Comparison of ENCODE assay signal across 17 cellular contexts in genomic region chr9:134466869-134467616, GRCh38.
DNase-seq lines count a peak whose midpoint lies in the region; ATAC-seq, FAIRE-seq and TF ChIP-seq lines count a peak whose summit lies in the region.
"Had no signal": no experiment of that assay in that cellular context is flagged by ENCODE, and none has a peak within 500 bp of the region (broad histone marks: within the 10 kb centered on the region; RNA-seq: fewer than 3 reads in every experiment).

No MANE protein-coding gene starts in this region.

- no peaks in the 10 kb centered on the region for H3K79me2 ChIP-seq in H1 (ENCODE audit: control insufficient read depth in 1 of 2, insufficient read depth in 2 of 2, low read length in 2 of 2)
- no peaks in the 10 kb centered on the region for H3K79me2 ChIP-seq in H9 (ENCODE audit: insufficient read depth, low read length)

- no peak for TF ChIP-seq EP300 in H1 (IDR thresholded peaks at IDR 0.05; ENCODE audit: borderline replicate concordance in 1 of 2, low read depth in 2 of 2, low read length in 2 of 2)

- H4K8ac ChIP-seq in H1 (ENCODE audit: extremely low read depth, insufficient read depth, low read length): no peak overlapping the region
- H4K8ac ChIP-seq in H9 (replicated peaks; ENCODE audit: insufficient read length, low read depth, low read length): no peak overlapping the region

- H2BK15ac ChIP-seq in H1 (ENCODE audit: low read length) (no peak overlapping the region), H9 (ENCODE audit: low read depth, low read length) (no peak overlapping the region)

- TF ChIP-seq POLR2A in H1 (IDR thresholded peaks at IDR 0.05; ENCODE audit: control extremely low read depth in 1 of 2, low read depth in 2 of 2, low read length in 2 of 2) (no peak), right lobe of liver (IDR thresholded peaks at IDR 0.05) (no peak)

- ATAC-seq in Panc1 (peak; percentile 59; the same call in 1 of the 2 replicates), right lobe of liver (peak in 3 of 4 donors; percentile 11 to 26 (median 22)), HG02885 (IDR thresholded peaks at IDR 0.05; ENCODE audit: poor library complexity, unreplicated experiment) (no peak), GM21619 (IDR thresholded peaks at IDR 0.05; ENCODE audit: unreplicated experiment) (no peak)

- no peak overlapping the region for H2BK120ac ChIP-seq in H1 (replicated peaks; ENCODE audit: low read depth, low read length)
- H2BK120ac ChIP-seq in H9 (ENCODE audit: low read depth, low read length, poor library complexity, severe bottlenecking): no peak overlapping the region

- H3K9me3 ChIP-seq in HEK293 (ENCODE audit: control insufficient read depth, insufficient read depth, low read depth, low read length) (no peaks in the 10 kb centered on the region), Panc1 (ENCODE audit: control insufficient read depth, insufficient read depth, low read depth, low read length) (no peaks in the 10 kb centered on the region), H1 (ENCODE audit: insufficient read depth in 2 of 2, low read depth in 1 of 2, low read length in 1 of 2) (peaks cover 4 to 12% of the 10 kb centered on the region in 2 experiments; a peak in 1 of 4 replicates), right lobe of liver (no peaks in the 10 kb centered on the region), H9 (ENCODE audit: control insufficient read depth, low read depth, low read length) (no peaks in the 10 kb centered on the region)

- H3K9ac ChIP-seq in H1 (replicated peaks in 1 of 4; ENCODE audit: extremely low read depth in 1 of 4, low read depth in 3 of 4, low read length in 3 of 4): no peak overlapping the region
- H3K9ac ChIP-seq in H9 (ENCODE audit: extremely low read depth, insufficient read length, low read length): no peak overlapping the region

- H3K4me1 Mint-ChIP-seq in H9: no peaks in the 10 kb centered on the region
- no peaks in the 10 kb centered on the region for H3K4me1 Mint-ChIP-seq in activated T-helper 1 cell treated with anti-CD3 and anti-CD28 coated beads, Interleukin-12 subunit alpha, Interleukin-12 subunit beta, Interleukin-2, Interleukin-4 antibody, amounts not matched to agents 30 ng/mL and 10 ng/mL and 1 ng/mL, durations not matched to agents 14 hours and 24 hours and 36 hours (ENCODE audit: low read depth)

- H3K23me2 ChIP-seq in H1 (ENCODE audit: low read depth, low read length) (no peaks in the 10 kb centered on the region), H9 (ENCODE audit: insufficient read length, low read depth, low read length, poor library complexity, severe bottlenecking) (no peaks in the 10 kb centered on the region)

- H4K5ac ChIP-seq in H1 (ENCODE audit: insufficient read length, low read depth, low read length): no peak overlapping the region
- no peak overlapping the region for H4K5ac ChIP-seq in H9 (ENCODE audit: insufficient read length, low read depth, low read length)

- H3K4me2 ChIP-seq in H1 (ENCODE audit: insufficient read depth in 1 of 2, low read depth in 2 of 2, low read length in 2 of 2) (no peak overlapping the region), H9 (ENCODE audit: insufficient read depth, insufficient read length, low read length) (no peak overlapping the region)
- H3K4me2 ChIP-seq: PC-9 had no signal

- no peak overlapping the region for H2BK20ac ChIP-seq in H1 (ENCODE audit: low read length)
- H2BK20ac ChIP-seq in H9 (ENCODE audit: low read depth, low read length, poor library complexity, severe bottlenecking): no peak overlapping the region

- H2AK5ac ChIP-seq in H1 (ENCODE audit: low read depth, low read length) (no peak overlapping the region), H9 (ENCODE audit: insufficient read length, low read length) (no peak overlapping the region)

- no peak overlapping the region for H3K18ac ChIP-seq in H1 (ENCODE audit: extremely low read depth, low read length)
- no peak overlapping the region for H3K18ac ChIP-seq in H9 (ENCODE audit: insufficient read length, low read depth, low read length)

- H3K4me3 Mint-ChIP-seq in H9: no peak overlapping the region; a peak in 1 of 5 replicates
- H3K4me3 Mint-ChIP-seq in activated T-helper 1 cell treated with anti-CD3 and anti-CD28 coated beads, Interleukin-12 subunit alpha, Interleukin-12 subunit beta, Interleukin-2, Interleukin-4 antibody, amounts not matched to agents 30 ng/mL and 10 ng/mL and 1 ng/mL, durations not matched to agents 14 hours and 24 hours and 36 hours: no peak overlapping the region

- H3K23ac ChIP-seq in H1 (ENCODE audit: insufficient read length) (no peak overlapping the region), H9 (ENCODE audit: insufficient read length, low read depth, low read length) (no peak overlapping the region)

- no peak overlapping the region for H2AFZ ChIP-seq in H1 (ENCODE audit: low read length)
- H2AFZ ChIP-seq in H9 (ENCODE audit: low read length): no peak overlapping the region
- H2AFZ ChIP-seq: PC-9 had no signal

- no peak overlapping the region for H3K4ac ChIP-seq in H1 (replicated peaks; ENCODE audit: insufficient read length, low read depth, low read length)
- no peak overlapping the region for H3K4ac ChIP-seq in H9 (ENCODE audit: low read depth, low read length)

- no peaks in the 10 kb centered on the region for H3K4me1 ChIP-seq in HEK293 (ENCODE audit: control insufficient read depth, insufficient read depth, low read length)
- no peaks in the 10 kb centered on the region for H3K4me1 ChIP-seq in Panc1 (ENCODE audit: control insufficient read depth, insufficient read depth, low read length)
- H3K4me1 ChIP-seq in H1 (replicated peaks in 1 of 4; ENCODE audit: control insufficient read depth in 3 of 4, insufficient read depth in 4 of 4, low read length in 3 of 4): no peaks in the 10 kb centered on the region
- no peaks in the 10 kb centered on the region for H3K4me1 ChIP-seq in right lobe of liver
- no peaks in the 10 kb centered on the region for H3K4me1 ChIP-seq in H9 (ENCODE audit: insufficient read depth, low read length)

- no peak for TF ChIP-seq RAD21 in H1 (IDR thresholded peaks at IDR 0.05 in 1 of 2, conservative IDR thresholded peaks at IDR 0.05 in 1 of 2; ENCODE audit: low read depth in 2 of 2, low read length in 2 of 2)

- H4K20me1 ChIP-seq in H1 (replicated peaks in 1 of 2; ENCODE audit: control insufficient read depth in 1 of 2, insufficient read depth in 2 of 2, low read length in 2 of 2): no peaks in the 10 kb centered on the region
- no peaks in the 10 kb centered on the region for H4K20me1 ChIP-seq in H9 (ENCODE audit: control insufficient read depth, insufficient read depth, insufficient read length)

- no TSS peak for BruUV-seq in Panc1 (replicated peaks; lab: Mats Ljungman, UMichigan)

- TF ChIP-seq CTCF in HEK293 (tag by site-specific recombination; IDR thresholded peaks at IDR 0.05) (no peak), Panc1 (IDR thresholded peaks at IDR 0.05) (no peak), H1 (IDR thresholded peaks at IDR 0.05; ENCODE audit: control extremely low read depth in 1 of 3, insufficient read depth in 1 of 3, low read depth in 1 of 3, low read length in 3 of 3) (no peak), right lobe of liver (IDR thresholded peaks at IDR 0.05) (no peak), H9 (conservative IDR thresholded peaks at IDR 0.05) (no peak)

- H3K56ac ChIP-seq in H1 (replicated peaks; ENCODE audit: insufficient read length, low read depth, low read length) (no peak overlapping the region), H9 (ENCODE audit: insufficient read length, low read depth, low read length) (no peak overlapping the region)

- CTCF ChIA-PET in HEK293 (lab: Yijun Ruan, JAX) (interaction anchor here (0.6 kb wide), 2 partner anchors 204 to 272 kb away, joined by 3 read pairs; no protein-coding TSS in a partner anchor), Panc1 (lab: Charles Lee) (no interaction called here), H1 (lab: Charles Lee; ENCODE audit: partially characterized antibody) (interaction anchor here (0.7 kb wide), 1 partner anchor 10 kb away, joined by 3 read pairs; no protein-coding TSS in a partner anchor)

- no peak overlapping the region for H3K14ac ChIP-seq in H1 (ENCODE audit: insufficient read length)
- H3K14ac ChIP-seq in H9 (ENCODE audit: insufficient read depth, low read length): no peak overlapping the region

- H3K79me1 ChIP-seq in H1 (ENCODE audit: low read depth, low read length) (no peaks in the 10 kb centered on the region), H9 (ENCODE audit: insufficient read depth, low read depth, low read length, poor library complexity, severe bottlenecking) (no peaks in the 10 kb centered on the region)

- H2BK12ac ChIP-seq in H1 (ENCODE audit: low read depth, low read length) (no peak overlapping the region), H9 (ENCODE audit: insufficient read length, low read depth, low read length) (no peak overlapping the region)

- H3K36me3 Mint-ChIP-seq in H9 (ENCODE audit: insufficient read depth in 1 of 3, low read depth in 3 of 3): no peaks in the 10 kb centered on the region
- no peaks in the 10 kb centered on the region for H3K36me3 Mint-ChIP-seq in activated T-helper 1 cell treated with anti-CD3 and anti-CD28 coated beads, Interleukin-12 subunit alpha, Interleukin-12 subunit beta, Interleukin-2, Interleukin-4 antibody, amounts not matched to agents 30 ng/mL and 10 ng/mL and 1 ng/mL, durations not matched to agents 14 hours and 24 hours and 36 hours (ENCODE audit: low read depth)

- H3K27ac Mint-ChIP-seq in H9: no peak overlapping the region
- no peak overlapping the region for H3K27ac Mint-ChIP-seq in activated T-helper 1 cell treated with anti-CD3 and anti-CD28 coated beads, Interleukin-12 subunit alpha, Interleukin-12 subunit beta, Interleukin-2, Interleukin-4 antibody, amounts not matched to agents 30 ng/mL and 10 ng/mL and 1 ng/mL, durations not matched to agents 14 hours and 24 hours and 36 hours

- H3T11ph ChIP-seq in H9 (ENCODE audit: low read length): no peak overlapping the region

- H2BK5ac ChIP-seq in H1 (ENCODE audit: low read depth, low read length) (no peak overlapping the region), H9 (ENCODE audit: insufficient read length, low read length) (no peak overlapping the region)

- no peak overlapping the region for H3K27ac ChIP-seq in HEK293 (ENCODE audit: extremely low read depth, low read depth, low read length)
- no peak overlapping the region for H3K27ac ChIP-seq in Panc1 (ENCODE audit: low read length)
- no peak overlapping the region for H3K27ac ChIP-seq in H1 (ENCODE audit: low read depth, low read length)
- H3K27ac ChIP-seq in right lobe of liver: no peak overlapping the region
- H3K27ac ChIP-seq in H9 (ENCODE audit: insufficient read length, low read depth, low read length): no peak overlapping the region
- H3K27ac ChIP-seq: PC-9 had no signal

- no peak overlapping the region for H4K91ac ChIP-seq in H1 (replicated peaks; ENCODE audit: insufficient read length, low read length)
- no peak overlapping the region for H4K91ac ChIP-seq in H9 (ENCODE audit: insufficient read length, low read depth, low read length)

- H3K36me3 ChIP-seq in HEK293 (ENCODE audit: control insufficient read depth in 2 of 2, insufficient read depth in 1 of 2, low read length in 2 of 2) (no peaks in the 10 kb centered on the region), Panc1 (ENCODE audit: control insufficient read depth, insufficient read depth, low read length) (no peaks in the 10 kb centered on the region), H1 (ENCODE audit: control insufficient read depth in 2 of 4, insufficient read depth in 4 of 4, low read length in 3 of 4) (no peaks in the 10 kb centered on the region), right lobe of liver (no peaks in the 10 kb centered on the region)

- no peak for FAIRE-seq in H1 (lab: Jason Lieb, UNC)
- FAIRE-seq: H54 had no signal

- in situ Hi-C loops in Panc1 (cut with HindIII; ENCODE audit: low pct_unique_long_range_greater_than_20kb, low sequenced_read_pairs): no loop called here

- no peaks in the 10 kb centered on the region for H3K9me3 Mint-ChIP-seq in H9
- no peaks in the 10 kb centered on the region for H3K9me3 Mint-ChIP-seq in activated T-helper 1 cell treated with anti-CD3 and anti-CD28 coated beads, Interleukin-12 subunit alpha, Interleukin-12 subunit beta, Interleukin-2, Interleukin-4 antibody, amounts not matched to agents 30 ng/mL and 10 ng/mL and 1 ng/mL, durations not matched to agents 14 hours and 24 hours and 36 hours

- 76% methylated on average over 13 of the region's 20 CpGs; no CpG with 5 or more reads in 1 of the 2 experiments for WGBS in H1 (ENCODE audit: extremely low coverage in 1 of 2, insufficient coverage in 1 of 2, insufficient read length in 1 of 2, insufficient replicate concordance in 2 of 2, low coverage in 1 of 2, low lambda C conversion rate in 2 of 2, missing lambda C conversion rate in 1 of 2), 2 experiments
- WGBS in right lobe of liver (ENCODE audit: insufficient coverage, low coverage, low lambda C conversion rate, missing lambda C conversion rate): 91% methylated on average over 11 of the region's 20 CpGs
- WGBS in H9 (ENCODE audit: extremely low coverage, insufficient read length, low lambda C conversion rate): no CpG with 5 or more reads among the region's 20 CpGs

- intact Hi-C loops in Panc1 (cut with micrococcal nuclease; ENCODE audit: unreplicated experiment): no loop called here
- intact Hi-C loops in right lobe of liver (cut with DNase I): no loop called here
- intact Hi-C loops in activated T-helper 1 cell treated with anti-CD3 and anti-CD28 coated beads, Interleukin-12 subunit alpha, Interleukin-12 subunit beta, Interleukin-2, Interleukin-4 antibody, amounts not matched to agents 30 ng/mL and 10 ng/mL and 1 ng/mL, durations not matched to agents 14 hours and 24 hours and 36 hours (cut with micrococcal nuclease): no loop called here

- DNase-seq in Panc1 (ENCODE audit: low read depth, low spot score) (no peak), H1 (ENCODE audit: low read depth in 1 of 2, low spot score in 2 of 2) (no peak), right lobe of liver (no peak), H9 (no peak)
- no peak for DNase-seq in activated T-helper 1 cell treated with anti-CD3 and anti-CD28 coated beads, Interleukin-12 subunit alpha, Interleukin-12 subunit beta, Interleukin-2, Interleukin-4 antibody, amounts not matched to agents 30 ng/mL and 10 ng/mL and 1 ng/mL, durations not matched to agents 14 hours and 24 hours and 36 hours (ENCODE audit: low spot score)
- DNase-seq: DMS53, KG1, NCI-H146, NCI-H2081, NCI-H510A treated with DMSO at 0.1 percent for 48 hours, NCI-H82, Right ventricle myocardium superior had no signal

- H3K27me3 ChIP-seq in Panc1 (ENCODE audit: control insufficient read depth, insufficient read depth, low read length) (no peaks in the 10 kb centered on the region), H1 (replicated peaks in 1 of 4; ENCODE audit: control insufficient read depth in 3 of 4, extremely low read depth in 1 of 4, insufficient read depth in 3 of 4, low read length in 3 of 4) (no peaks in the 10 kb centered on the region), right lobe of liver (no peaks in the 10 kb centered on the region), H9 (ENCODE audit: insufficient read depth, low read length) (no peaks in the 10 kb centered on the region)

- H3K27me3 Mint-ChIP-seq in H9 (ENCODE audit: low read depth): no peaks in the 10 kb centered on the region
- no peaks in the 10 kb centered on the region for H3K27me3 Mint-ChIP-seq in activated T-helper 1 cell treated with anti-CD3 and anti-CD28 coated beads, Interleukin-12 subunit alpha, Interleukin-12 subunit beta, Interleukin-2, Interleukin-4 antibody, amounts not matched to agents 30 ng/mL and 10 ng/mL and 1 ng/mL, durations not matched to agents 14 hours and 24 hours and 36 hours (ENCODE audit: insufficient read depth)

- H3K4me3 ChIP-seq in HEK293 (ENCODE audit: low read depth, low read length) (no peak overlapping the region), Panc1 (ENCODE audit: low read depth in 2 of 2, low read length in 2 of 2) (no peak overlapping the region), H1 (ENCODE audit: extremely low read depth in 1 of 4, insufficient read depth in 2 of 4, low read depth in 3 of 4, low read length in 4 of 4) (no peak overlapping the region), right lobe of liver (no peak overlapping the region)
- H3K4me3 ChIP-seq: PC-9 had no signal

- POLR2A ChIA-PET in HEK293 (lab: Yijun Ruan, JAX) (no interaction called here), Panc1 (lab: Charles Lee) (no interaction called here), H1 (lab: Charles Lee; ENCODE audit: partially characterized antibody) (no interaction called here)

Comparison
In these comparisons a context has a peak if more than half of its experiments do, and no peak if none do; other contexts are left out.
1. ATAC-seq: peak in Panc1 (single experiment) and right lobe of liver (3 of 4); none in HG02885 (single experiment) and GM21619 (single experiment).